In genomic region chr5:134003957-134004625, GRCh38 we compare ENCODE assay signal across 8 cellular contexts. TPM values are rescaled to one million over a fixed set of nuclear protein-coding genes. Genes with fewer than 3 reads are reported as not detected.
A peak's percentile ranks its signal among the peaks of the same experiment; 100 is the strongest.
DNase-seq lines count a peak whose midpoint lies in the region; ATAC-seq, FAIRE-seq and TF ChIP-seq lines count a peak whose summit lies in the region.

No MANE protein-coding gene starts in this region.

- H3K9me3 Mint-ChIP-seq in T-cell, result no peaks in the 10 kb centered on the region

- peaks cover 3% of the 10 kb centered on the region for H3K36me3 Mint-ChIP-seq in T-cell

- H3K36me3 ChIP-seq in K562 (ENCODE audit: control insufficient read depth, insufficient read depth, low read length), result peaks cover 43% of the 10 kb centered on the region
- H3K36me3 ChIP-seq in small intestine (ENCODE audit: control insufficient read depth in 2 of 2, insufficient read depth in 2 of 2, low read length in 2 of 2), result no peaks in the 10 kb centered on the region

- no peaks in the 10 kb centered on the region; the same call in 1 of the 2 replicates for H3K9me3 ChIP-seq in AG04450 (ENCODE audit: control insufficient read depth, insufficient read depth, low read length)
- H3K9me3 ChIP-seq in K562 (replicated peaks; ENCODE audit: control insufficient read depth, insufficient read depth, low read depth, low read length), result no peaks in the 10 kb centered on the region
- no peaks in the 10 kb centered on the region for H3K9me3 ChIP-seq in small intestine (ENCODE audit: control insufficient read depth, low read depth)

- H3K4me3 ChIP-seq in AG04450 (ENCODE audit: low read depth, low read length) (peak overlapping the region; percentile 75), K562 (peak overlapping the region; percentile 99), small intestine (ENCODE audit: low read depth in 1 of 2, low read length in 2 of 2) (peak overlapping the region; percentile 87 to 95)

- POLR2A ChIA-PET in AG04450 (lab: Yijun Ruan, JAX) (interaction anchor here (1.0 kb wide), 1 partner anchor 34 kb away, joined by 4 read pairs; no protein-coding TSS in a partner anchor), T-cell (lab: Charles Lee) (interaction anchor here (0.5 to 1.2 kb wide), 6 partner anchors 10 to 368 kb away, joined by 3 to 6 read pairs (median 3); partner anchors contain the start of gene PPP2CA (in 1 of the 2)), K562 (lab: Yijun Ruan, JAX) (interaction anchor here (0.6 to 1.1 kb wide), 6 partner anchors 9 to 173 kb away, joined by 3 to 5 read pairs (median 3); partner anchors contain the start of gene SKP1)

- 0% methylated on average over 33 of the region's 83 CpGs for WGBS in K562 (ENCODE audit: insufficient coverage, low coverage, missing lambda C conversion rate)
- WGBS in small intestine, 3 donors, result 0 to 1% (median 1%) methylated on average over 41 to 83 of the region's 83 CpGs

- in situ Hi-C loops in K562 (cut with MboI), result no loop called here

- H3K4me3 Mint-ChIP-seq in T-cell, result peak overlapping the region; percentile 79 to 91 (median 86)

- FAIRE-seq in K562 (lab: Jason Lieb, UNC) (no peak), small intestine (lab: Jason Lieb, UNC) (no peak)

- peak overlapping the region; percentile 70 for H3K27ac ChIP-seq in AG04450 (ENCODE audit: low read depth, low read length)
- H3K27ac ChIP-seq in K562 (ENCODE audit: extremely low read depth, low read depth, low read length), result peak overlapping the region; percentile 98
- peak overlapping the region; percentile 97 to 99 for H3K27ac ChIP-seq in small intestine (ENCODE audit: low read depth in 1 of 2, low read length in 1 of 2)

- TF ChIP-seq POLR2A in K562 (conservative IDR thresholded peaks at IDR 0.05), result 0 out of 2 replicates have a peak, but pooled peaks have one; percentile 35

- CTCF ChIA-PET in AG04450 (lab: Charles Lee) (interaction anchor here (0.7 to 2.0 kb wide), 4 partner anchors 11 to 36 kb away, joined by 3 to 11 read pairs (median 4); no protein-coding TSS in a partner anchor), T-cell (lab: Charles Lee) (interaction anchor here (0.5 to 1.1 kb wide), 4 partner anchors 23 to 522 kb away, joined by 3 to 4 read pairs (median 3); no protein-coding TSS in a partner anchor), K562 (lab: Yijun Ruan, JAX; ENCODE audit: low intra/inter-chr PET ratio) (no interaction called here)

- H3K27me3 ChIP-seq in AG04450 (ENCODE audit: control insufficient read depth, insufficient read depth, low read length) (no peaks in the 10 kb centered on the region), K562 (ENCODE audit: control insufficient read depth in 2 of 2, insufficient read depth in 2 of 2, low read length in 2 of 2) (no peaks in the 10 kb centered on the region; a peak in 1 of 5 replicates), small intestine (ENCODE audit: control insufficient read depth in 2 of 2, insufficient read depth in 2 of 2, low read length in 2 of 2) (no peaks in the 10 kb centered on the region)

- H3K4me2 ChIP-seq in K562 (ENCODE audit: insufficient read depth, low read length), result peak overlapping the region; percentile 88

- H3K4me1 Mint-ChIP-seq in T-cell, result peaks cover 49 to 54% (median 51%) of the 10 kb centered on the region in 3 donors

- peak; percentile 19 for ATAC-seq in GM18873 (IDR thresholded peaks at IDR 0.05; ENCODE audit: low FRiP score, unreplicated experiment)
- peak; percentile 30 for ATAC-seq in HG03095 (IDR thresholded peaks at IDR 0.05; ENCODE audit: unreplicated experiment)
- ATAC-seq in T-cell (replicated peaks in 1 of 4), result peak in 3 of 4 experiments; percentile 2 to 10 (median 9)
- ATAC-seq in K562, result peak; percentile 45

- peak overlapping the region; percentile 74 for H2AFZ ChIP-seq in K562 (ENCODE audit: low read depth, low read length)

- TF ChIP-seq EP300 in K562 (IDR thresholded peaks at IDR 0.05; ENCODE audit: low read length), result no peak

- peaks cover 34% of the 10 kb centered on the region for H4K20me1 ChIP-seq in K562 (replicated peaks; ENCODE audit: control insufficient read depth, insufficient read depth, low read length)

- peak overlapping the region; percentile 89 to 90 for H3K27ac Mint-ChIP-seq in T-cell

- DNase-seq in AG04450 (ENCODE audit: low read depth, low spot score) (no peak), T-cell (peak in 14 of 34 experiments; percentile 3 to 46 (median 12)), K562 (ENCODE audit: extremely low read depth in 1 of 4, low spot score in 3 of 4) (peak; percentile 69 to 91 (median 80)), iPS-NIHi11 (ENCODE audit: low spot score) (peak; percentile 70), small intestine (peak; percentile 55), SIG-M5 (lab: John Stamatoyannopoulos, UW) (no peak)

- no TSS peak for BruUV-seq in K562 (replicated peaks; lab: Mats Ljungman, UMichigan)

- intact Hi-C loops in K562 (cut with micrococcal nuclease), result no loop called here

- H3K9me1 ChIP-seq in K562 (ENCODE audit: control insufficient read depth, insufficient read depth, low read length), result peaks cover 6% of the 10 kb centered on the region

- no peak for TF ChIP-seq RAD21 in K562 (CRISPR knock-in tag; conservative IDR thresholded peaks at IDR 0.05 in 1 of 2, IDR thresholded peaks at IDR 0.05 in 1 of 2)

- H3K4me1 ChIP-seq in K562 (replicated peaks in 1 of 2; ENCODE audit: control insufficient read depth in 2 of 2, insufficient read depth in 2 of 2, low read length in 2 of 2) (peaks cover 34 to 55% of the 10 kb centered on the region in 2 experiments), small intestine (ENCODE audit: control insufficient read depth in 2 of 2, insufficient read depth in 1 of 2, low read depth in 1 of 2, low read length in 1 of 2) (peaks cover 7 to 16% of the 10 kb centered on the region in 2 donors)

- peaks cover 68% of the 10 kb centered on the region for H3K79me2 ChIP-seq in K562 (ENCODE audit: control insufficient read depth, insufficient read depth, low read length)

- H3K9ac ChIP-seq in K562 (ENCODE audit: insufficient read depth in 1 of 2, low read depth in 2 of 2, low read length in 2 of 2), result peak overlapping the region; percentile 94 to 99

- H3K27me3 Mint-ChIP-seq in T-cell, result no peaks in the 10 kb centered on the region

- TF ChIP-seq CTCF in AG04450 (IDR thresholded peaks at IDR 0.05; ENCODE audit: low read depth, low read length) (no peak), K562 (IDR thresholded peaks at IDR 0.05 in 2 of 3, conservative IDR thresholded peaks at IDR 0.05 in 1 of 3; ENCODE audit: insufficient read depth in 2 of 3, low read depth in 1 of 3, low read length in 3 of 3) (no peak)

RNA-seq across cellular contexts. Expression of gene VDAC1, which starts 0.7 kb away (rescaled TPM):
- 218 and 262 TPM in 2 replicates for polyA plus RNA-seq in AG04450 (2011; rRNA removed)
- 141 and 160 TPM in 2 replicates for polyA minus RNA-seq in AG04450 (2011; rRNA and poly(A)+ RNA removed)
- total RNA-seq in T-cell, result 10 to 100 TPM; 45.8 to 58.7 (median 54.6) TPM
- total RNA-seq in K562 (2011; cell fraction: chromatin; rRNA removed; ENCODE audit: low replicate concordance), result 105 and 116 TPM in 2 replicates
- 68.0 and 70.9 TPM in 2 replicates for total RNA-seq in K562 (2011; cell fraction: nucleolus; rRNA removed)
- 116 and 155 TPM in 2 replicates for total RNA-seq in K562 (2011; cell fraction: nucleoplasm; rRNA removed)
- total RNA-seq in K562 (2014; rRNA removed), result 224 and 228 TPM in 2 replicates
- total RNA-seq in K562 (2014; rRNA removed; fragmentation: Illumina TruSeq; extraction: Trizol), result 366 and 402 TPM in 2 replicates
- 319 and 320 TPM in 2 replicates for total RNA-seq in K562 (2015; rRNA removed; fragmentation: Illumina TruSeq; extraction: Trizol)
- total RNA-seq in K562 (2021), result 257 and 267 TPM in 2 replicates
- 155 and 168 TPM in 2 replicates for polyA plus RNA-seq in K562 (2011; rRNA removed)
- polyA plus RNA-seq in K562 (2011; cell fraction: cytosol; rRNA removed), result 84.1 and 126 TPM in 2 replicates
- polyA plus RNA-seq in K562 (2011; cell fraction: nucleus; rRNA removed), result 76.3 and 97.2 TPM in 2 replicates
- 230 and 274 TPM in 2 replicates for polyA plus RNA-seq in K562 (2012)
- polyA plus RNA-seq in K562 (2014; fragmentation: Illumina TruSeq; extraction: Trizol), result 343 and 365 TPM in 2 replicates
- polyA plus RNA-seq in K562 (2014; fragmentation: Nextera tagmentation; extraction: Ambion mirVana), result 100 to 1,000 TPM; 293 to 301 TPM
- 221 and 243 TPM in 2 replicates for polyA plus RNA-seq in K562 (2014; rRNA removed)
- polyA minus RNA-seq in K562 (2011; rRNA and poly(A)+ RNA removed), result 252 and 302 TPM in 2 replicates
- 143 and 162 TPM in 2 replicates for polyA minus RNA-seq in K562 (2011; cell fraction: cytosol; rRNA and poly(A)+ RNA removed)
- polyA minus RNA-seq in K562 (2011; cell fraction: nucleus; rRNA and poly(A)+ RNA removed), result 29.8 and 47.0 TPM in 2 replicates
- 100 to 1,000 TPM; 252 to 412 (median 309) TPM for polyA plus RNA-seq in small intestine

RNA-seq across cellular contexts. Expression of gene C5orf15, which starts 35.7 kb away (rescaled TPM):
- polyA plus RNA-seq in AG04450 (2011; rRNA removed) (87.5 and 92.9 TPM in 2 replicates), K562 (2011; rRNA removed) (50.7 and 52.0 TPM in 2 replicates), K562 (2014; fragmentation: Illumina TruSeq; extraction: Trizol) (46.4 and 49.8 TPM in 2 replicates), K562 (2014; fragmentation: Nextera tagmentation; extraction: Ambion mirVana) (10 to 100 TPM; 30.0 to 32.5 TPM), K562 (2014; rRNA removed) (35.7 and 40.2 TPM in 2 replicates), small intestine (10 to 100 TPM; 17.3 to 39.2 (median 20.1) TPM)
- polyA minus RNA-seq in AG04450 (2011; rRNA and poly(A)+ RNA removed), result 52.5 and 55.2 TPM in 2 replicates
- total RNA-seq in T-cell (10 to 100 TPM; 12.6 to 14.7 (median 14.5) TPM), K562 (2014; rRNA removed) (23.3 and 28.2 TPM in 2 replicates), K562 (2014; rRNA removed; fragmentation: Illumina TruSeq; extraction: Trizol) (44.0 and 45.6 TPM in 2 replicates), K562 (2015; rRNA removed; fragmentation: Illumina TruSeq; extraction: Trizol) (35.5 and 36.3 TPM in 2 replicates), K562 (2021) (22.7 and 24.0 TPM in 2 replicates)
- 43.2 and 55.8 TPM in 2 replicates for total RNA-seq in K562 (2011; cell fraction: chromatin; rRNA removed; ENCODE audit: low replicate concordance)
- 42.0 and 45.9 TPM in 2 replicates for total RNA-seq in K562 (2011; cell fraction: nucleolus; rRNA removed)
- total RNA-seq in K562 (2011; cell fraction: nucleoplasm; rRNA removed), result 49.2 and 65.0 TPM in 2 replicates
- 25.2 and 36.2 TPM in 2 replicates for polyA plus RNA-seq in K562 (2011; cell fraction: cytosol; rRNA removed)
- 20.3 and 25.9 TPM in 2 replicates for polyA plus RNA-seq in K562 (2011; cell fraction: nucleus; rRNA removed)
- polyA plus RNA-seq in K562 (2012), result 23.1 and 36.4 TPM in 2 replicates
- 44.5 and 49.8 TPM in 2 replicates for polyA minus RNA-seq in K562 (2011; rRNA and poly(A)+ RNA removed)
- 23.3 and 43.8 TPM in 2 replicates for polyA minus RNA-seq in K562 (2011; cell fraction: cytosol; rRNA and poly(A)+ RNA removed)
- polyA minus RNA-seq in K562 (2011; cell fraction: nucleus; rRNA and poly(A)+ RNA removed), result 9.3 and 15.6 TPM in 2 replicates

Comparison
In these comparisons a context has a peak if more than half of its experiments do, and no peak if none do; other contexts are left out.
1. DNase-seq: peak in K562 (4 of 4), iPS-NIHi11 (single experiment) and small intestine (single experiment); none in AG04450 (single experiment) and SIG-M5 (single experiment).
2. Peak in every context shown above with its lines, with median percentiles within 50 percentile points of each other: H3K27ac ChIP-seq, H3K4me3 ChIP-seq and ATAC-seq.